1 cellular context compared by ENCODE assay signal in the genomic region with DNA sequence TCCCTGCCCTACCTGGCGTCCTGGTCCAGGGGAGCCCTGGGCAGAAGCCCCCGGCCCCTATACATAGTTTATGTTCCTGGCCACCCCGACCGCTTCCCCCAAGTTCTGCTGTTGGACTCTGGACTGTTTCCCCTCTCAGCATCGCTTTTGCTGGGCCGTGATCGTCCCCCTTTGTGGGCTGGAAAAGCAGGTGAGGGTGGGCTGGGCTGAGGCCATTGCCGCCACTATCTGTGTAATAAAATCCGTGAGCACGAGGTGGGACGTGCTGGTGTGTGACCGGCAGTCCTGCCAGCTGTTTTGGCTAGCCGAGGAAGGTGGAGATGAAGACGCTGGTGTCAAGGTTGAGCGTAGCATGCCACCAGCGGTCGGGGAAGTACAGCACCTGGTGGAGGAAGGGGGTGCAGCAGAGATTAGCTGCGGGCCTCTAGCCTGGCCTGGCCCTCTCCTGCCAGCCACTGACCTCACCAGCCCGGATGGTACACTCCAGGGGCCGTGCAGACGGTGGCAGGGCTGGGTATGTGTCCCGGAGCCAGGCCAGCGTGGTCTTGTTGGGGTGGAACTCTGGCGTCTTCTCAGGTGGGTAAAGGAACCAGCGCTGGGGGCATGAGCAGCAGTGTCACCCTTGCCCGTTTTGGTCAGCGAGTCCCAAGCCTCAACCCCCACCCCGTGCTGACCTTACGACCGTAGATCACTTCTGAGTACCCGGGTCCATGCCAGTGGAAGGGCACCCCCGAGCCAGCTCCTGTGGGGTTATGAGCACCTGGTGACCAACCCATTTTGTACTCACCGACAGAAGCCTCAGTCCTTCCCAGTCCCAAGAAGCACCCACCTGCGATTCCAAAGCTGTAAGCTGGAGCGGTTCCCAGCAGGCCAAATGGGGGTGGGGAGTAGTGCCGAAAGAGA.
TF ChIP-seq lines count a peak whose summit lies in the region.

No MANE protein-coding gene starts in this region.

TF ChIP-seq in HEK293, 187 proteins besides CTCF, POLR2A, EP300 and RAD21 (continued from another document and continues in another):
- TF ChIP-seq, protein P1, sequence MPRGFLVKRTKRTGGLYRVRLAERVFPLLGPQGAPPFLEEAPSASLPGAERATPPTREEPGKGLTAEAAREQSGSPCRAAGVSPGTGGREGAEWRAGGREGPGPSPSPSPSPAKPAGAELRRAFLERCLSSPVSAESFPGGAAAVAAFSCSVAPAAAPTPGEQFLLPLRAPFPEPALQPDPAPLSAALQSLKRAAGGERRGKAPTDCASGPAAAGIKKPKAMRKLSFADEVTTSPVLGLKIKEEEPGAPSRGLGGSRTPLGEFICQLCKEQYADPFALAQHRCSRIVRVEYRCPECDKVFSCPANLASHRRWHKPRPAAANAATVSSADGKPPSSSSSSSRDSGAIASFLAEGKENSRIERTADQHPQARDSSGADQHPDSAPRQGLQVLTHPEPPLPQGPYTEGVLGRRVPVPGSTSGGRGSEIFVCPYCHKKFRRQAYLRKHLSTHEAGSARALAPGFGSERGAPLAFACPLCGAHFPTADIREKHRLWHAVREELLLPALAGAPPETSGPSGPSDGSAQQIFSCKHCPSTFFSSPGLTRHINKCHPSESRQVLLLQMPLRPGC (tag by site-specific recombination; IDR thresholded peaks at IDR 0.05), result no peak
- TF ChIP-seq ZNF48 (tag by site-specific recombination; IDR thresholded peaks at IDR 0.05) (no peak), ZNF549 (tag by site-specific recombination; IDR thresholded peaks at IDR 0.05) (no peak), IKZF3 (tag by site-specific recombination; IDR thresholded peaks at IDR 0.05) (peak; percentile 79; the same call in 1 of the 2 replicates), ZNF645 (tag by site-specific recombination; IDR thresholded peaks at IDR 0.05) (no peak), ZNF274 (IDR thresholded peaks at IDR 0.05; ENCODE audit: low read length) (no peak), ZNF274 (tag by site-specific recombination; IDR thresholded peaks at IDR 0.05; ENCODE audit: borderline replicate concordance) (no peak), ZNF76 (tag by site-specific recombination; IDR thresholded peaks at IDR 0.05; ENCODE audit: borderline replicate concordance, low read depth) (no peak), YY2 (tag by site-specific recombination; IDR thresholded peaks at IDR 0.05) (no peak), ZNF785 (tag by site-specific recombination; IDR thresholded peaks at IDR 0.05) (no peak), ZNF391 (tag by site-specific recombination; IDR thresholded peaks at IDR 0.05; ENCODE audit: borderline replicate concordance, low read depth) (peak; percentile 62; the same call in 1 of the 2 replicates), ZNF658 (tag by site-specific recombination; IDR thresholded peaks at IDR 0.05) (no peak), ZNF121 (tag by site-specific recombination; IDR thresholded peaks at IDR 0.05) (no peak), ZNF670 (tag by site-specific recombination; IDR thresholded peaks at IDR 0.05; ENCODE audit: low read depth) (no peak), ZBTB8A (tag by site-specific recombination; IDR thresholded peaks at IDR 0.05) (no peak), ZNF501 (tag by site-specific recombination; IDR thresholded peaks at IDR 0.05) (no peak; the same call in 1 of the 2 replicates), GLIS2 (tag by site-specific recombination; IDR thresholded peaks at IDR 0.05) (no peak), ZNF112 (tag by site-specific recombination; IDR thresholded peaks at IDR 0.05) (no peak), GLI2 (tag by site-specific recombination; IDR thresholded peaks at IDR 0.05; ENCODE audit: borderline replicate concordance, low read depth) (no peak), ZBTB26 (tag by site-specific recombination; optimal IDR thresholded peaks at IDR 0.05) (no peak), ZNF157 (tag by site-specific recombination; IDR thresholded peaks at IDR 0.05) (no peak), ZNF341 (tag by site-specific recombination; IDR thresholded peaks at IDR 0.05; ENCODE audit: low read depth) (no peak), RBAK (tag by site-specific recombination; IDR thresholded peaks at IDR 0.05) (no peak), ZNF398 (tag by site-specific recombination; IDR thresholded peaks at IDR 0.05) (no peak), ZNF175 (tag by site-specific recombination; IDR thresholded peaks at IDR 0.05) (no peak), ZNF610 (tag by site-specific recombination; IDR thresholded peaks at IDR 0.05; ENCODE audit: borderline replicate concordance) (no peak), ZBTB49 (tag by site-specific recombination; IDR thresholded peaks at IDR 0.05; ENCODE audit: low read depth) (no peak), ZNF514 (tag by site-specific recombination; IDR thresholded peaks at IDR 0.05) (no peak)
- TF ChIP-seq, protein P2, sequence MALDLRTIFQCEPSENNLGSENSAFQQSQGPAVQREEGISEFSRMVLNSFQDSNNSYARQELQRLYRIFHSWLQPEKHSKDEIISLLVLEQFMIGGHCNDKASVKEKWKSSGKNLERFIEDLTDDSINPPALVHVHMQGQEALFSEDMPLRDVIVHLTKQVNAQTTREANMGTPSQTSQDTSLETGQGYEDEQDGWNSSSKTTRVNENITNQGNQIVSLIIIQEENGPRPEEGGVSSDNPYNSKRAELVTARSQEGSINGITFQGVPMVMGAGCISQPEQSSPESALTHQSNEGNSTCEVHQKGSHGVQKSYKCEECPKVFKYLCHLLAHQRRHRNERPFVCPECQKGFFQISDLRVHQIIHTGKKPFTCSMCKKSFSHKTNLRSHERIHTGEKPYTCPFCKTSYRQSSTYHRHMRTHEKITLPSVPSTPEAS (tag by site-specific recombination; IDR thresholded peaks at IDR 0.05), result no peak
- TF ChIP-seq, protein P3, sequence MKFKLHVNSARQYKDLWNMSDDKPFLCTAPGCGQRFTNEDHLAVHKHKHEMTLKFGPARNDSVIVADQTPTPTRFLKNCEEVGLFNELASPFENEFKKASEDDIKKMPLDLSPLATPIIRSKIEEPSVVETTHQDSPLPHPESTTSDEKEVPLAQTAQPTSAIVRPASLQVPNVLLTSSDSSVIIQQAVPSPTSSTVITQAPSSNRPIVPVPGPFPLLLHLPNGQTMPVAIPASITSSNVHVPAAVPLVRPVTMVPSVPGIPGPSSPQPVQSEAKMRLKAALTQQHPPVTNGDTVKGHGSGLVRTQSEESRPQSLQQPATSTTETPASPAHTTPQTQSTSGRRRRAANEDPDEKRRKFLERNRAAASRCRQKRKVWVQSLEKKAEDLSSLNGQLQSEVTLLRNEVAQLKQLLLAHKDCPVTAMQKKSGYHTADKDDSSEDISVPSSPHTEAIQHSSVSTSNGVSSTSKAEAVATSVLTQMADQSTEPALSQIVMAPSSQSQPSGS (tag by site-specific recombination; IDR thresholded peaks at IDR 0.05; ENCODE audit: low read depth), result no peak
- TF ChIP-seq, protein P4, sequence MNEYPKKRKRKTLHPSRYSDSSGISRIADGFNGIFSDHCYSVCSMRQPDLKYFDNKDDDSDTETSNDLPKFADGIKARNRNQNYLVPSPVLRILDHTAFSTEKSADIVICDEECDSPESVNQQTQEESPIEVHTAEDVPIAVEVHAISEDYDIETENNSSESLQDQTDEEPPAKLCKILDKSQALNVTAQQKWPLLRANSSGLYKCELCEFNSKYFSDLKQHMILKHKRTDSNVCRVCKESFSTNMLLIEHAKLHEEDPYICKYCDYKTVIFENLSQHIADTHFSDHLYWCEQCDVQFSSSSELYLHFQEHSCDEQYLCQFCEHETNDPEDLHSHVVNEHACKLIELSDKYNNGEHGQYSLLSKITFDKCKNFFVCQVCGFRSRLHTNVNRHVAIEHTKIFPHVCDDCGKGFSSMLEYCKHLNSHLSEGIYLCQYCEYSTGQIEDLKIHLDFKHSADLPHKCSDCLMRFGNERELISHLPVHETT (tag by site-specific recombination; IDR thresholded peaks at IDR 0.05), result no peak; the same call in 1 of the 2 replicates
- TF ChIP-seq, protein P5, sequence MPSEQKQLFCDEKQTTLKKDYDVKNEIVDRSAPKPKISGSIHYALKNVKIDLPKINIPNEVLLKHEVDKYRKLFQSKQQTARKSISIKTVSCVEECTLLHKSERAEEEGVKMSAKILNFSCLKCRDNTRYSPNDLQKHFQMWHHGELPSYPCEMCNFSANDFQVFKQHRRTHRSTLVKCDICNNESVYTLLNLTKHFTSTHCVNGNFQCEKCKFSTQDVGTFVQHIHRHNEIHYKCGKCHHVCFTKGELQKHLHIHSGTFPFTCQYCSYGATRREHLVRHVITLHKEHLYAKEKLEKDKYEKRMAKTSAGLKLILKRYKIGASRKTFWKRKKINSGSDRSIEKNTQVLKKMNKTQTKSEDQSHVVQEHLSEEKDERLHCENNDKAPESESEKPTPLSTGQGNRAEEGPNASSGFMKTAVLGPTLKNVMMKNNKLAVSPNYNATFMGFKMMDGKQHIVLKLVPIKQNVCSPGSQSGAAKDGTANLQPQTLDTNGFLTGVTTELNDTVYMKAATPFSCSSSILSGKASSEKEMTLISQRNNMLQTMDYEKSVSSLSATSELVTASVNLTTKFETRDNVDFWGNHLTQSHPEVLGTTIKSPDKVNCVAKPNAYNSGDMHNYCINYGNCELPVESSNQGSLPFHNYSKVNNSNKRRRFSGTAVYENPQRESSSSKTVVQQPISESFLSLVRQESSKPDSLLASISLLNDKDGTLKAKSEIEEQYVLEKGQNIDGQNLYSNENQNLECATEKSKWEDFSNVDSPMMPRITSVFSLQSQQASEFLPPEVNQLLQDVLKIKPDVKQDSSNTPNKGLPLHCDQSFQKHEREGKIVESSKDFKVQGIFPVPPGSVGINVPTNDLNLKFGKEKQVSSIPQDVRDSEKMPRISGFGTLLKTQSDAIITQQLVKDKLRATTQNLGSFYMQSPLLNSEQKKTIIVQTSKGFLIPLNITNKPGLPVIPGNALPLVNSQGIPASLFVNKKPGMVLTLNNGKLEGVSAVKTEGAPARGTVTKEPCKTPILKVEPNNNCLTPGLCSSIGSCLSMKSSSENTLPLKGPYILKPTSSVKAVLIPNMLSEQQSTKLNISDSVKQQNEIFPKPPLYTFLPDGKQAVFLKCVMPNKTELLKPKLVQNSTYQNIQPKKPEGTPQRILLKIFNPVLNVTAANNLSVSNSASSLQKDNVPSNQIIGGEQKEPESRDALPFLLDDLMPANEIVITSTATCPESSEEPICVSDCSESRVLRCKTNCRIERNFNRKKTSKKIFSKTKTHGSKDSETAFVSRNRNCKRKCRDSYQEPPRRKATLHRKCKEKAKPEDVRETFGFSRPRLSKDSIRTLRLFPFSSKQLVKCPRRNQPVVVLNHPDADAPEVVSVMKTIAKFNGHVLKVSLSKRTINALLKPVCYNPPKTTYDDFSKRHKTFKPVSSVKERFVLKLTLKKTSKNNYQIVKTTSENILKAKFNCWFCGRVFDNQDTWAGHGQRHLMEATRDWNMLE (tag by site-specific recombination; conservative IDR thresholded peaks at IDR 0.05; ENCODE audit: low read depth), result no peak
- TF ChIP-seq, protein P6, sequence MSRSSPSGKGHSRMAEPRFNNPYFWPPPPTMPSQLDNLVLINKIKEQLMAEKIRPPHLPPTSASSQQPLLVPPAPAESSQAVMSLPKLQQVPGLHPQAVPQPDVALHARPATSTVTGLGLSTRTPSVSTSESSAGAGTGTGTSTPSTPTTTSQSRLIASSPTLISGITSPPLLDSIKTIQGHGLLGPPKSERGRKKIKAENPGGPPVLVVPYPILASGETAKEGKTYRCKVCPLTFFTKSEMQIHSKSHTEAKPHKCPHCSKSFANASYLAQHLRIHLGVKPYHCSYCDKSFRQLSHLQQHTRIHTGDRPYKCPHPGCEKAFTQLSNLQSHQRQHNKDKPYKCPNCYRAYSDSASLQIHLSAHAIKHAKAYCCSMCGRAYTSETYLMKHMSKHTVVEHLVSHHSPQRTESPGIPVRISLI (tag by site-specific recombination; IDR thresholded peaks at IDR 0.05), result no peak
